22 cellular contexts compared by ENCODE assay signal in the genomic region with DNA sequence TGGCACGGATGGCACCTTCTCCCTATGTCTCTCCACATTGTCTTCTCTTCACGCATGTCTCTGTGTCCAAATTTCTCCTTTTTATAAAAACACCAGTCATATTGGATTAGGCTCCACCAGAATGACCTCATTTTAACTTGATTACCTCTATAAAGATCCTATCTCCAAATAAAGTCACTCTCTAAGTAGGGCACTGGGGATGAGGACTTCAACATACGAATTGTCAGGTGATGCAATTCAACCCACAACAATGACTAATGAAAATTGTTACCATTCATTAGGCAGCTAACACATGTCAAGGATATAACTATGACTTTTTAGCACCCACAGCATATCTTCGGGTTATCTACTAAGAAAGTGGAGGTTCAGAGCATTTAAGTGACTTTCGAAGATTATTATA.
"Had no signal": no experiment of that assay in that cellular context is flagged by ENCODE, and none has a peak within 500 bp of the region (broad histone marks: within the 10 kb centered on the region; RNA-seq: fewer than 3 reads in every experiment).

No MANE protein-coding gene starts in this region.

- H3K27me3 ChIP-seq: ascending aorta, gastrocnemius medialis, heart left ventricle, stomach, testis, upper lobe of left lung had no signal

- H3K4me3 Mint-ChIP-seq: activated CD4-positive, alpha-beta T cell treated with anti-CD3 and anti-CD28 coated beads, Interleukin-2, amount 10 ng/mL, durations not matched to agents 7 days and 5 days; activated CD8-positive, alpha-beta T cell treated with anti-CD3 and anti-CD28 coated beads, Interleukin-2, amount 10 ng/mL, durations not matched to agents 7 days and 5 days; activated naive CD4-positive, alpha-beta T cell treated with anti-CD3 and anti-CD28 coated beads for 36 hours; activated naive CD8-positive, alpha-beta T cell treated with anti-CD3 and anti-CD28 coated beads, Interleukin-2, amount 50 U/mL, for 24 hours; activated T-cell treated with anti-CD3 and anti-CD28 coated beads, Interleukin-2, amount 50 U/mL, for 4 hours; memory B cell; naive thymus-derived CD8-positive, alpha-beta T cell had no signal

- H3K4me3 ChIP-seq: ascending aorta, coronary artery, gastrocnemius medialis, heart left ventricle, prostate gland, skin epidermis, stomach, testis, upper lobe of left lung had no signal

- H3K36me3 Mint-ChIP-seq: memory B cell; naive thymus-derived CD8-positive, alpha-beta T cell had no signal

- H3K4me1 Mint-ChIP-seq: activated naive CD8-positive, alpha-beta T cell treated with anti-CD3 and anti-CD28 coated beads, Interleukin-2, amount 50 U/mL, for 24 hours had no signal

- H3K4me1 ChIP-seq: ascending aorta, prostate gland, testis had no signal

- DNase-seq: activated CD4-positive, alpha-beta T cell treated with anti-CD3 and anti-CD28 coated beads, Interleukin-2, amount 10 ng/mL, durations not matched to agents 7 days and 5 days; activated CD8-positive, alpha-beta T cell treated with anti-CD3 and anti-CD28 coated beads, Interleukin-2, amount 10 ng/mL, durations not matched to agents 7 days and 5 days; activated naive CD4-positive, alpha-beta T cell treated with anti-CD3 and anti-CD28 coated beads for 36 hours; activated naive CD8-positive, alpha-beta T cell treated with anti-CD3 and anti-CD28 coated beads, Interleukin-2, amount 50 U/mL, for 24 hours; activated T-cell treated with anti-CD3 and anti-CD28 coated beads, Interleukin-2, amount 50 U/mL, for 4 hours; gastrocnemius medialis; heart left ventricle; left ventricle myocardium superior; naive thymus-derived CD8-positive, alpha-beta T cell; right cardiac atrium; stimulated activated CD4-positive, alpha-beta T cell treated with anti-CD3 and anti-CD28 coated beads, Interleukin-15, amount 100 ng/mL, for 24 hours; stimulated activated CD4-positive, alpha-beta T cell treated with anti-CD3 and anti-CD28 coated beads, Interleukin-2, amount 100 ng/mL, for 48 hours; stomach; T-helper 1 cell; T-helper 9 cell; testis; upper lobe of left lung had no signal

- H3K36me3 ChIP-seq: ascending aorta, gastrocnemius medialis, heart left ventricle, prostate gland, stomach, upper lobe of left lung had no signal

- ATAC-seq: activated CD8-positive, alpha-beta T cell treated with anti-CD3 and anti-CD28 coated beads, Interleukin-2, amount 10 ng/mL, durations not matched to agents 7 days and 5 days; activated naive CD8-positive, alpha-beta T cell treated with anti-CD3 and anti-CD28 coated beads, Interleukin-2, amount 50 U/mL, for 24 hours; activated T-cell treated with anti-CD3 and anti-CD28 coated beads, Interleukin-2, amount 50 U/mL, for 4 hours; gastrocnemius medialis; naive thymus-derived CD8-positive, alpha-beta T cell had no signal

- H3K9me3 ChIP-seq: ascending aorta, gastrocnemius medialis, heart left ventricle, prostate gland, stomach, testis, upper lobe of left lung had no signal

- H3K27ac Mint-ChIP-seq: activated CD4-positive, alpha-beta T cell treated with anti-CD3 and anti-CD28 coated beads, Interleukin-2, amount 10 ng/mL, durations not matched to agents 7 days and 5 days; activated CD8-positive, alpha-beta T cell treated with anti-CD3 and anti-CD28 coated beads, Interleukin-2, amount 10 ng/mL, durations not matched to agents 7 days and 5 days; activated naive CD4-positive, alpha-beta T cell treated with anti-CD3 and anti-CD28 coated beads for 36 hours; activated naive CD8-positive, alpha-beta T cell treated with anti-CD3 and anti-CD28 coated beads, Interleukin-2, amount 50 U/mL, for 24 hours; memory B cell had no signal

- H3K9me3 Mint-ChIP-seq: activated CD4-positive, alpha-beta T cell treated with anti-CD3 and anti-CD28 coated beads, Interleukin-2, amount 10 ng/mL, durations not matched to agents 7 days and 5 days; activated naive CD4-positive, alpha-beta T cell treated with anti-CD3 and anti-CD28 coated beads for 36 hours; activated naive CD8-positive, alpha-beta T cell treated with anti-CD3 and anti-CD28 coated beads, Interleukin-2, amount 50 U/mL, for 24 hours; activated T-cell treated with anti-CD3 and anti-CD28 coated beads, Interleukin-2, amount 50 U/mL, for 4 hours; memory B cell; naive thymus-derived CD8-positive, alpha-beta T cell had no signal

- H3K27ac ChIP-seq: ascending aorta, coronary artery, gastrocnemius medialis, heart left ventricle, prostate gland, skin epidermis, stomach, testis, upper lobe of left lung had no signal
